ENCODE assay signal across 8 cellular contexts in the genomic region with DNA sequence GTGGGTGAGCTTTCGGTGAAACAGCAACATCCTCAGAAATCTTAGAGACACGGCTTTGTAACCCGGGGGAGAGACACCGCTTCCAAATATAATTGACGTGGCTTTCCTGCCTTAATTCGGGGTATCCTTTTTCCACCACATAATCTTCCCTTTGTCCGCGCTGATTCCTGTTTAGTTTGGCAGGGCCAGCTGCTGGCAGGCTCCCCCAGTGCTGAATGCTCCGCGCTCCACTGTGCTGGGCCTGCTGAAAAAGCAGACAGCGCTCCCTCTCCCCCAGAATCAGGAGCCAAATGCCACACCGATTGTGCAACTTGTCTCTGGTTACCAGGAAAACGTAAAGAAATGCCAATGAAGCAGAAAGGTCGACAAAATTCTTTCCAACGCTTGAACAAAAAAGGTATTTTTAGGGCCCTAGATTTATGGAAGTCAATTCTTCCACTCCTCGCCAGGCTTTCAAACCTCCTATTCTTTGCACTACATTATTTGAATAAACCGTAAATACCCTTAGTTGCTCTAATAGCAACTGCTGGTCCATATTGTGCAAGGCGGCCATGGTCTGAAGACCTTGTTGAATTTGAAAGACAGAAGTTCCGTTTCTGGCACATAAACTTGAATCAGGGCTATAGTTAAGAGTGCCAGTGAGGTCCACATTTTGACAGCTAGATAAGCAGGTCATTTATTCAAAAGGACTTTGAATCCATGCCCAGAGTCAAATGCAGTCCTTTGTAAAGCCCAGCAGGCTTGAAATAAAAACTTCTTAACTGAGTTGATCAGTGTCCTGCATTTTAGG.
DNase-seq lines count a peak whose midpoint lies in the region; ATAC-seq, FAIRE-seq and TF ChIP-seq lines count a peak whose summit lies in the region.

No MANE protein-coding gene starts in this region.

- TF ChIP-seq CTCF in activated CD8-positive, alpha-beta T cell treated with anti-CD3 and anti-CD28 coated beads for 36 hours (IDR thresholded peaks at IDR 0.05), result no peak
- TF ChIP-seq CTCF in gastroesophageal sphincter (IDR thresholded peaks at IDR 0.05) (no peak), D721Med (IDR thresholded peaks at IDR 0.05; ENCODE audit: insufficient read depth, missing control alignments) (no peak), GM10248 (IDR thresholded peaks at IDR 0.05; ENCODE audit: control extremely low read depth, extremely low read depth, low read depth, missing control alignments) (no peak)

- no peaks in the 10 kb centered on the region for H3K9me3 ChIP-seq in gastroesophageal sphincter

- peaks cover 7% of the 10 kb centered on the region for H3K27me3 Mint-ChIP-seq in activated CD8-positive, alpha-beta T cell treated with anti-CD3 and anti-CD28 coated beads for 36 hours

- 39 to 79% methylated on average over 8 to 14 of the region's 19 CpGs for WGBS in gastroesophageal sphincter (ENCODE audit: low coverage in 1 of 2), 2 donors

- H3K36me3 ChIP-seq in gastroesophageal sphincter, result no peaks in the 10 kb centered on the region

- POLR2A ChIA-PET in activated CD8-positive, alpha-beta T cell treated with anti-CD3 and anti-CD28 coated beads for 36 hours (lab: Charles Lee), result interaction anchor here (1.0 kb wide), 1 partner anchor 34 kb away, joined by 3 read pairs; no protein-coding TSS in a partner anchor
- POLR2A ChIA-PET in GM10248 (lab: Yijun Ruan, JAX), result no interaction called here

- H3K27ac ChIP-seq in gastroesophageal sphincter, result peak overlapping the region; percentile 51 to 75 (median 66)

- no peaks in the 10 kb centered on the region for H3K36me3 Mint-ChIP-seq in activated CD8-positive, alpha-beta T cell treated with anti-CD3 and anti-CD28 coated beads for 36 hours (ENCODE audit: low read depth)

- no peaks in the 10 kb centered on the region for H3K9me3 Mint-ChIP-seq in activated CD8-positive, alpha-beta T cell treated with anti-CD3 and anti-CD28 coated beads for 36 hours

- FAIRE-seq in D721Med (lab: Jason Lieb, UNC), result no peak

- CTCF ChIA-PET in activated CD8-positive, alpha-beta T cell treated with anti-CD3 and anti-CD28 coated beads for 36 hours (lab: Charles Lee), result interaction anchor here (1.9 kb wide), 1 partner anchor 68 kb away, joined by 6 read pairs; no protein-coding TSS in a partner anchor
- CTCF ChIA-PET in GM10248 (lab: Yijun Ruan, JAX), result no interaction called here

- H3K4me1 Mint-ChIP-seq in activated CD8-positive, alpha-beta T cell treated with anti-CD3 and anti-CD28 coated beads for 36 hours (ENCODE audit: low read depth), result peaks cover 34% of the 10 kb centered on the region

- ATAC-seq in activated CD8-positive, alpha-beta T cell treated with anti-CD3 and anti-CD28 coated beads for 36 hours, result peak; percentile 4
- peak; percentile 75 for ATAC-seq in gastroesophageal sphincter
- no peak for ATAC-seq in GM18858 (IDR thresholded peaks at IDR 0.05; ENCODE audit: unreplicated experiment)

- H3K4me3 ChIP-seq in gastroesophageal sphincter, result peak overlapping the region in 1 of 2 donors; percentile 36

- TF ChIP-seq POLR2A in gastroesophageal sphincter (IDR thresholded peaks at IDR 0.05), result no peak

- H3K4me3 Mint-ChIP-seq in activated CD8-positive, alpha-beta T cell treated with anti-CD3 and anti-CD28 coated beads for 36 hours, result peak overlapping the region; percentile 67

- no peaks in the 10 kb centered on the region for H3K27me3 ChIP-seq in gastroesophageal sphincter

- DNase-seq in H4 (ENCODE audit: low spot score), result peak; percentile 75
- no peak for DNase-seq in activated CD8-positive, alpha-beta T cell treated with anti-CD3 and anti-CD28 coated beads for 36 hours
- peak; percentile 89 for DNase-seq in pons (ENCODE audit: low spot score)
- no peak for DNase-seq in D721Med (ENCODE audit: insufficient read length, low spot score)
- DNase-seq in GM10248 (ENCODE audit: extremely low spot score), result no peak
- DNase-seq in DMS114 treated with DMSO at 0.1 percent for 48 hours (lab: John Stamatoyannopoulos, UW; ENCODE audit: unreplicated experiment), result no peak

- TF ChIP-seq EP300 in gastroesophageal sphincter (IDR thresholded peaks at IDR 0.05), result no peak

- peak overlapping the region; percentile 85 for H3K27ac Mint-ChIP-seq in activated CD8-positive, alpha-beta T cell treated with anti-CD3 and anti-CD28 coated beads for 36 hours

- intact Hi-C loops in activated CD8-positive, alpha-beta T cell treated with anti-CD3 and anti-CD28 coated beads for 36 hours (cut with micrococcal nuclease), result loop anchor here (5.0 to 10.0 kb wide), 3 partner anchors 64 to 111 kb away; no protein-coding TSS in a partner anchor

- H3K4me1 ChIP-seq in gastroesophageal sphincter, result peaks cover 0 to 46% (median 2%) of the 10 kb centered on the region in 3 donors

Comparison
In these comparisons a context has a peak if more than half of its experiments do, and no peak if none do; other contexts are left out.
1. DNase-seq: peak in H4 (single experiment) and pons (single experiment); none in activated CD8-positive, alpha-beta T cell treated with anti-CD3 and anti-CD28 coated beads for 36 hours (single experiment), D721Med (single experiment), GM10248 (single experiment) and DMS114 treated with DMSO at 0.1 percent for 48 hours (single experiment).